14 cellular contexts compared by ENCODE assay signal in the genomic region with DNA sequence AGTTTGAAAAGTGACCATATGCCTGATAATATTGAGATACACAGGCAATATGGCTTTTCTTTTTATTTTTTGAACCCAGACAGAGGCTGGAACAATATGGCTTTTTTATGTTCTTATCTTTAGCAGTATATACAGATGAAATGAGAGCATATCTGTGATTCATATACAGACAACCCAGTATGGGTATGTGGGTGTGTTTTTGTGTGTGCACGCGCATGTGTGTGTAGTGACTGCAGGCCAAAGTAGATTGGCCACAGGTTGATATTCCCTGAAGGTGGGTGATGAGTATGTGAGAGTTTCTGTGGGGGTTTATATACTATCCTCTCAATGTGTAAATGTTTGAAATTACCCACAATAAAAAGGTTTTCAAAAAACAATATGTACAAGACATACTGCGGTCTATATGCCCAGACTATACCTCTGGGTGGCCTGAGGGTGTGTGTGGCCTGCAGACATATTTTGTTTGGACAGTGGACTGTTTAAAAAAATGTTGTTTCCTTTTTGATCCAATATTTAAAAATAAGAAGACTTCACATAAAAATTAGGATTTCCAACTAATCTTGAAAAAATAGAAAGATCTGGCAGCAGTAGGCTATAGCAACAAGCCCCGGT. TPM values are rescaled to one million over a fixed set of nuclear protein-coding genes. Genes with fewer than 3 reads are reported as not detected.
DNase-seq lines count a peak whose midpoint lies in the region; ATAC-seq and TF ChIP-seq lines count a peak whose summit lies in the region.
"Had no signal": no experiment of that assay in that cellular context is flagged by ENCODE, and none has a peak within 500 bp of the region (broad histone marks: within the 10 kb centered on the region; RNA-seq: fewer than 3 reads in every experiment).

No MANE protein-coding gene starts in this region.

- no peak overlapping the region for H2AK5ac ChIP-seq in mesenchymal stem cell (ENCODE audit: low read length, severe bottlenecking)

- no peak for TF ChIP-seq POLR2A in Peyer's patch (IDR thresholded peaks at IDR 0.05)

- H2AFZ ChIP-seq in GM23248, result peak overlapping the region; percentile 30; the same call in 1 of the 2 replicates
- H2AFZ ChIP-seq in mesenchymal stem cell (ENCODE audit: low read depth, low read length), result no peak overlapping the region
- H2AFZ ChIP-seq in smooth muscle cell (ENCODE audit: low read depth), result peak overlapping the region; percentile 61

- CTCF ChIA-PET in naive thymus-derived CD4-positive, alpha-beta T cell (lab: Charles Lee), result no interaction called here

- 76% methylated on average over 4 of the region's 4 CpGs for WGBS in GM23248 (ENCODE audit: low coverage in 1 of 2, low lambda C conversion rate in 2 of 2, missing lambda C conversion rate in 2 of 2), 2 experiments
- WGBS in mesenchymal stem cell, result 91% methylated on average over 3 of the region's 4 CpGs
- 61% methylated on average over 4 of the region's 4 CpGs for WGBS in smooth muscle cell (ENCODE audit: low lambda C conversion rate)

- H3K9me3 ChIP-seq in GM23248 (ENCODE audit: low read depth), result no peaks in the 10 kb centered on the region
- H3K9me3 ChIP-seq in SJSA1 (replicated peaks), result no peaks in the 10 kb centered on the region
- no peaks in the 10 kb centered on the region for H3K9me3 ChIP-seq in mesenchymal stem cell (ENCODE audit: control insufficient read depth, low read length)
- no peaks in the 10 kb centered on the region for H3K9me3 ChIP-seq in smooth muscle cell (replicated peaks; ENCODE audit: low read depth)
- H3K9me3 ChIP-seq in naive thymus-derived CD4-positive, alpha-beta T cell (ENCODE audit: control insufficient read depth in 2 of 3, low read length in 3 of 3), result no peaks in the 10 kb centered on the region
- no peaks in the 10 kb centered on the region for H3K9me3 ChIP-seq in Peyer's patch
- H3K9me3 ChIP-seq: HAP-1 had no signal

- POLR2A ChIA-PET in naive thymus-derived CD4-positive, alpha-beta T cell (lab: Charles Lee), result no interaction called here

- no peak for TF ChIP-seq CTCF in smooth muscle cell (IDR thresholded peaks at IDR 0.05; ENCODE audit: borderline replicate concordance, insufficient read depth, poor library complexity, severe bottlenecking)
- TF ChIP-seq CTCF in Peyer's patch (IDR thresholded peaks at IDR 0.05), result no peak

- H3K9me2 ChIP-seq in GM23248 (ENCODE audit: insufficient read depth), result no peaks in the 10 kb centered on the region

- no peak overlapping the region for H2BK5ac ChIP-seq in mesenchymal stem cell (ENCODE audit: low read depth, low read length, poor library complexity, severe bottlenecking)

- H3K9ac ChIP-seq in GM23248, result no peak overlapping the region
- H3K9ac ChIP-seq in mesenchymal stem cell (ENCODE audit: low read length), result peak overlapping the region; percentile 55
- no peak overlapping the region for H3K9ac ChIP-seq in smooth muscle cell (ENCODE audit: low read depth)

- no peak overlapping the region for H4K91ac ChIP-seq in mesenchymal stem cell (ENCODE audit: low read length)

- H3K9me3 Mint-ChIP-seq in naive thymus-derived CD4-positive, alpha-beta T cell, result peaks cover 0 to 4% (median 0%) of the 10 kb centered on the region in 11 donors
- H3K9me3 Mint-ChIP-seq: CD4-positive, CD25-positive, alpha-beta regulatory T cell had no signal

- H3K4ac ChIP-seq in mesenchymal stem cell (ENCODE audit: low read depth in 1 of 2, low read length in 2 of 2), result peak overlapping the region in 1 of 2 experiments; percentile 81

- H3K23ac ChIP-seq in mesenchymal stem cell (ENCODE audit: low read length in 2 of 2), result no peak overlapping the region

- H4K20me1 ChIP-seq in GM23248 (ENCODE audit: insufficient read depth) (no peaks in the 10 kb centered on the region), smooth muscle cell (ENCODE audit: low read depth) (no peaks in the 10 kb centered on the region)

- H3K27ac Mint-ChIP-seq in naive thymus-derived CD4-positive, alpha-beta T cell, result peak overlapping the region in 2 of 9 donors; percentile 15 to 48

- H3K27ac ChIP-seq in GM23248 (no peak overlapping the region), SJSA1 (peak overlapping the region; percentile 63), mesenchymal stem cell (ENCODE audit: low read length, poor library complexity, severe bottlenecking) (no peak overlapping the region), smooth muscle cell (ENCODE audit: low read depth) (peak overlapping the region; percentile 42), Peyer's patch (no peak overlapping the region)
- H3K27ac ChIP-seq in naive thymus-derived CD4-positive, alpha-beta T cell (ENCODE audit: low read depth, low read length), result no peak overlapping the region

- H2BK120ac ChIP-seq in mesenchymal stem cell (ENCODE audit: low read depth, low read length), result no peak overlapping the region

- H3K4me2 ChIP-seq in GM23248 (ENCODE audit: unreplicated experiment) (no peak overlapping the region), mesenchymal stem cell (ENCODE audit: low read length, poor library complexity, severe bottlenecking) (no peak overlapping the region), smooth muscle cell (peak overlapping the region; percentile 69)

- peak overlapping the region in 1 of 2 experiments; percentile 14 for H3K18ac ChIP-seq in mesenchymal stem cell (ENCODE audit: low read depth in 1 of 2, low read length in 2 of 2)

- no peak overlapping the region for H2BK12ac ChIP-seq in mesenchymal stem cell (ENCODE audit: low read length in 2 of 2)

- H3K27me3 ChIP-seq in GM23248 (replicated peaks; ENCODE audit: insufficient read depth) (no peaks in the 10 kb centered on the region), SJSA1 (replicated peaks) (no peaks in the 10 kb centered on the region), mesenchymal stem cell (ENCODE audit: control insufficient read depth in 1 of 2, insufficient read depth in 1 of 2, low read length in 2 of 2) (peaks cover 0 to 9% of the 10 kb centered on the region in 2 experiments), smooth muscle cell (ENCODE audit: low read depth) (no peaks in the 10 kb centered on the region), Peyer's patch (no peaks in the 10 kb centered on the region)
- H3K27me3 ChIP-seq in naive thymus-derived CD4-positive, alpha-beta T cell (ENCODE audit: control insufficient read depth in 2 of 2, insufficient read depth in 2 of 2, low read length in 2 of 2), result no peaks in the 10 kb centered on the region

- H3K4me1 ChIP-seq in GM23248 (ENCODE audit: insufficient read depth), result peaks cover 10% of the 10 kb centered on the region; the same call in 1 of the 2 replicates
- H3K4me1 ChIP-seq in SJSA1 (replicated peaks), result peaks cover 48% of the 10 kb centered on the region
- H3K4me1 ChIP-seq in mesenchymal stem cell (ENCODE audit: control insufficient read depth, insufficient read depth, low read depth, low read length), result peaks cover 9% of the 10 kb centered on the region
- no peaks in the 10 kb centered on the region for H3K4me1 ChIP-seq in smooth muscle cell (ENCODE audit: low read depth)
- no peaks in the 10 kb centered on the region for H3K4me1 ChIP-seq in naive thymus-derived CD4-positive, alpha-beta T cell (ENCODE audit: control insufficient read depth in 2 of 2, insufficient read depth in 2 of 2, low read length in 2 of 2)
- no peaks in the 10 kb centered on the region for H3K4me1 ChIP-seq in Peyer's patch
- H3K4me1 ChIP-seq: HAP-1 had no signal

- peaks cover 2 to 41% (median 13%) of the 10 kb centered on the region in 7 donors for H3K4me1 Mint-ChIP-seq in naive thymus-derived CD4-positive, alpha-beta T cell

- H3K36me3 ChIP-seq in GM23248 (ENCODE audit: low read depth) (no peaks in the 10 kb centered on the region), SJSA1 (no peaks in the 10 kb centered on the region), mesenchymal stem cell (ENCODE audit: control insufficient read depth in 1 of 2, insufficient read depth in 2 of 2, low read depth in 1 of 2, low read length in 2 of 2) (no peaks in the 10 kb centered on the region), smooth muscle cell (ENCODE audit: low read depth) (no peaks in the 10 kb centered on the region), Peyer's patch (no peaks in the 10 kb centered on the region)
- no peaks in the 10 kb centered on the region for H3K36me3 ChIP-seq in naive thymus-derived CD4-positive, alpha-beta T cell (ENCODE audit: control insufficient read depth in 2 of 3, insufficient read depth in 3 of 3, low read length in 3 of 3)
- H3K36me3 ChIP-seq: HAP-1 had no signal

- in situ Hi-C loops in GM23248 (cut with MboI), result no loop called here

- no peak for DNase-seq in GM23248
- DNase-seq in SJSA1 (ENCODE audit: low read depth in 1 of 2, low spot score in 2 of 2), result peak; percentile 65 to 76
- no peak for DNase-seq in mesenchymal stem cell
- no peak for DNase-seq in smooth muscle cell (lab: John Stamatoyannopoulos, UW; ENCODE audit: unreplicated experiment)
- no peak for DNase-seq in NCI-H2081 (lab: John Stamatoyannopoulos, UW)
- no peak for DNase-seq in naive thymus-derived CD4-positive, alpha-beta T cell
- DNase-seq in Peyer's patch, result no peak
- DNase-seq: ACHN; CD4-positive, CD25-positive, alpha-beta regulatory T cell; NCI-H1930; NCI-H2171 treated with DMSO at 0.1 percent for 48 hours; NCI-H82 had no signal

- H3K27me3 Mint-ChIP-seq in naive thymus-derived CD4-positive, alpha-beta T cell, result peaks cover 0 to 11% (median 0%) of the 10 kb centered on the region in 5 donors
- H3K27me3 Mint-ChIP-seq: CD4-positive, CD25-positive, alpha-beta regulatory T cell had no signal

- H3K4me3 Mint-ChIP-seq in naive thymus-derived CD4-positive, alpha-beta T cell, result no peak overlapping the region
- H3K4me3 Mint-ChIP-seq: CD4-positive, CD25-positive, alpha-beta regulatory T cell had no signal

- H4K8ac ChIP-seq in mesenchymal stem cell (ENCODE audit: low read length), result no peak overlapping the region

- peaks cover 28% of the 10 kb centered on the region; the same call in 1 of the 2 replicates for H3F3A ChIP-seq in GM23248 (ENCODE audit: insufficient read depth)
- peaks cover 10% of the 10 kb centered on the region for H3F3A ChIP-seq in smooth muscle cell (ENCODE audit: low read depth)

- H3K4me3 ChIP-seq in GM23248, result no peak overlapping the region
- no peak overlapping the region for H3K4me3 ChIP-seq in SJSA1
- peak overlapping the region in 1 of 2 experiments; percentile 5 for H3K4me3 ChIP-seq in mesenchymal stem cell (ENCODE audit: insufficient read depth in 1 of 2, low read depth in 1 of 2, low read length in 2 of 2)
- no peak overlapping the region for H3K4me3 ChIP-seq in smooth muscle cell
- H3K4me3 ChIP-seq in naive thymus-derived CD4-positive, alpha-beta T cell (ENCODE audit: low read length), result no peak overlapping the region
- H3K4me3 ChIP-seq in Peyer's patch, result no peak overlapping the region
- H3K4me3 ChIP-seq: GM12878, HAP-1 had no signal

- H3K79me2 ChIP-seq in GM23248 (ENCODE audit: insufficient read depth) (no peaks in the 10 kb centered on the region), smooth muscle cell (ENCODE audit: low read depth) (no peaks in the 10 kb centered on the region)

- H2BK15ac ChIP-seq in mesenchymal stem cell (ENCODE audit: low read depth, poor library complexity, severe bottlenecking), result no peak overlapping the region

- H3K79me1 ChIP-seq in mesenchymal stem cell (replicated peaks; ENCODE audit: low read length, poor library complexity, severe bottlenecking), result no peaks in the 10 kb centered on the region

- no peak for ATAC-seq in naive thymus-derived CD4-positive, alpha-beta T cell
- ATAC-seq: GM12878 had no signal

- no peak overlapping the region for H3K14ac ChIP-seq in mesenchymal stem cell (ENCODE audit: low read length in 2 of 2)

- intact Hi-C loops in naive thymus-derived CD4-positive, alpha-beta T cell (cut with micrococcal nuclease), result no loop called here

- H3K36me3 Mint-ChIP-seq in naive thymus-derived CD4-positive, alpha-beta T cell, result peaks cover 0 to 28% (median 0%) of the 10 kb centered on the region in 5 donors
- H3K36me3 Mint-ChIP-seq: CD4-positive, CD25-positive, alpha-beta regulatory T cell had no signal

RNA-seq across cellular contexts. Expression of a gene that starts 26.3 kb away (rescaled TPM):
- 7.6 and 13.2 TPM in 2 replicates for total RNA-seq in GM23248 (2014; rRNA removed; shearing (Covaris generic))
- polyA plus RNA-seq in GM23248 (2016; fragmentation: Nextera tagmentation; extraction: Ambion mirVana), result 2.6 and 3.2 TPM in 2 replicates
- 7.8 and 8.3 TPM in 2 replicates for total RNA-seq in SJSA1 (2014; rRNA removed; shearing (Covaris generic))
- polyA plus RNA-seq in mesenchymal stem cell (2013, experiment 1 of 2), result 3.3 TPM
- 3.2 TPM for polyA plus RNA-seq in mesenchymal stem cell (2013, experiment 2 of 2)
- total RNA-seq in smooth muscle cell, result 8.2 and 12.9 TPM in 2 replicates
- polyA plus RNA-seq in smooth muscle cell, result 3.2 and 4.8 TPM in 2 replicates
- total RNA-seq in naive thymus-derived CD4-positive, alpha-beta T cell, result 100 to 1,000 TPM in 1 of 5 experiments, 10 to 100 TPM in 4; 53.5 to 103 (median 83.8) TPM
- polyA plus RNA-seq in naive thymus-derived CD4-positive, alpha-beta T cell, result 10 to 100 TPM; 24.8 to 32.1 TPM
- 10 to 100 TPM in 1 of 4 donors, 1 to 10 TPM in 3; 1.4 to 13.2 (median 2.9) TPM for total RNA-seq in Peyer's patch

Comparison
In these comparisons a context has a peak if more than half of its experiments do, and no peak if none do; other contexts are left out.
1. DNase-seq: peak in SJSA1 (2 of 2); none in GM23248 (single experiment), mesenchymal stem cell (single experiment), smooth muscle cell (single experiment), NCI-H2081 (0 of 2), naive thymus-derived CD4-positive, alpha-beta T cell (0 of 9) and Peyer's patch (0 of 3).
2. H3K27ac ChIP-seq: peak in SJSA1 (single experiment) and smooth muscle cell (single experiment); none in GM23248 (single experiment), mesenchymal stem cell (single experiment), naive thymus-derived CD4-positive, alpha-beta T cell (single experiment) and Peyer's patch (0 of 4).